ENCODE assay signal across 24 cellular contexts in genomic region chr7:126728967-126729366, GRCh38.
"Had no signal": no experiment of that assay in that cellular context is flagged by ENCODE, and none has a peak within 500 bp of the region (broad histone marks: within the 10 kb centered on the region; RNA-seq: fewer than 3 reads in every experiment).

No MANE protein-coding gene starts in this region.

- H3K9me3 ChIP-seq: neutrophil, sigmoid colon, stomach, thoracic aorta, transverse colon had no signal

- H3K4me2 ChIP-seq: hepatocyte had no signal

- H3K36me3 Mint-ChIP-seq: naive thymus-derived CD8-positive, alpha-beta T cell had no signal

- H3K27me3 ChIP-seq: foreskin keratinocyte, hepatocyte, neutrophil, sigmoid colon, stomach, transverse colon had no signal

- H3K4me3 Mint-ChIP-seq: endodermal cell; naive thymus-derived CD8-positive, alpha-beta T cell had no signal

- H3K4me1 Mint-ChIP-seq: endodermal cell; naive thymus-derived CD8-positive, alpha-beta T cell had no signal

- H3K27ac Mint-ChIP-seq: endodermal cell; naive thymus-derived CD8-positive, alpha-beta T cell had no signal

- H2AFZ ChIP-seq: hepatocyte had no signal

- H3K36me3 ChIP-seq: neutrophil, sigmoid colon, stomach, thoracic aorta, transverse colon had no signal

- DNase-seq: effector CD4-positive, alpha-beta T cell; endodermal cell; erythroblast; foreskin keratinocyte; head of caudate nucleus; kidney; left cardiac atrium; left ventricle myocardium superior; naive thymus-derived CD8-positive, alpha-beta T cell; posterior cingulate gyrus; sigmoid colon; stimulated activated CD4-positive, alpha-beta T cell treated with anti-CD3 and anti-CD28 coated beads, Interleukin-1b, Interleukin-23, amount 100 ng/mL, for 48 hours; stimulated activated CD4-positive, alpha-beta T cell treated with anti-CD3 and anti-CD28 coated beads, Interleukin-4, amount 100 ng/mL, for 24 hours; stimulated activated naive CD4-positive, alpha-beta T cell; stomach; substantia nigra; transverse colon had no signal

- H3K27ac ChIP-seq: coronary artery, foreskin keratinocyte, hepatocyte, neutrophil, sigmoid colon, skin epidermis, stomach, thoracic aorta, transverse colon had no signal

- H3K79me2 ChIP-seq: hepatocyte had no signal

- H3K4me1 ChIP-seq: sigmoid colon, stomach, transverse colon had no signal

- FAIRE-seq: endothelial cell of umbilical vein, kidney had no signal

- H3K4me3 ChIP-seq: coronary artery, hepatocyte, lung, sigmoid colon, skin epidermis, stomach, thoracic aorta, transverse colon had no signal

- H3K9me3 Mint-ChIP-seq: endodermal cell; naive thymus-derived CD8-positive, alpha-beta T cell had no signal
